Comparison of ENCODE assay signal across 12 cellular contexts in the genomic region with DNA sequence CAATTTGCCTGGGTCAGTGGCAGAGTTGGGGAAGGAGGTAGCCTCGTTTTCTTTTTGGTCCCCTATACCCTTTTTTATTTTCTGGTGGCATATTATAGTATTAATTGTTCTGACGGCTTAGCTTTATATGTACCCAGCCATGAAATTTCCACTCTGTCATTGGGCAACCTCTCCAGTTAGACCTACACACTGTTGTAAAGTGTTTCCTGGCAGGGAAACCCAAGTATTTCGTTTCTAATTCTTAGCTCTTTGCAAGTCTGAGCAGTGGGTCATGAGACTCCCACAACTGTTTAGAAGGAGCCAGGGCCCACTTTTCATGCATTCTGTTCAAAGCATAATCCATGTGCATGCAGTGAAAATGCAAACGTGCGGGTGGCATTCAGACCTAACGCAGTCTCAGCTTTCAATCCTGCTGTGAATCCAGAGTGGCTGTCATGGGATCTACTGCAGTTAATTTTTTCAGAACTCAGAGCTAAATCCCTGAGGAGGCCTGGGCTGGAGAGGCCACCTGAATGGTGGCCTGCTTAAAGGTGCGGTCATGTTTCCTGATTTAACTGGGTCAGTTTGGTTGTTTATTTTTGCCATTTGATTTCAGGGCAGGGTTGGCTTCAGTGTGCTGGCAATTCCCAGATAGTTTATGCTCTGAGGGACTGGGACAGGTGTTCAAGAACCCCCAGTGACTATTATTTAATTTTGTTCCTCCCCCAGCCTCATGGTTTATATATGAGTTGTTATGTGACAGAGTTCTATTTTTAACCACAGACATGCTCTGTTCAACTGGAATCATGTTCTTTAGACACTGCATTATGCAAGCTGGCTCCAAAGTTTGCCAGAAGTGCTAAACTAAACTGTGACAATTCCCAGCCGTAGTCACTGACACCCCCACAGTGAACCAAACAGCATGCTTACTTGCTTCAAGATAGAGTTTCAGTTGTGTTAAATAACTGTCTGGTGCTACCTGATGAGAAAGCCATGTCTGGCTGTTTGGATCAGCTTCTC. TPM values are rescaled to one million over a fixed set of nuclear protein-coding genes. Genes with fewer than 3 reads are reported as not detected.
DNase-seq lines count a peak whose midpoint lies in the region; ATAC-seq, FAIRE-seq and TF ChIP-seq lines count a peak whose summit lies in the region.
"Had no signal": no experiment of that assay in that cellular context is flagged by ENCODE, and none has a peak within 500 bp of the region (broad histone marks: within the 10 kb centered on the region; RNA-seq: fewer than 3 reads in every experiment).

No MANE protein-coding gene starts in this region.

- H3K4me3 ChIP-seq in foreskin fibroblast (ENCODE audit: low read depth in 1 of 2, low read length in 2 of 2), result no peak overlapping the region
- H3K4me3 ChIP-seq: K562 had no signal

- peak; percentile 28 for DNase-seq in AG08396 (ENCODE audit: low spot score)
- peak; percentile 67 for DNase-seq in NCI-H345 (lab: John Stamatoyannopoulos, UW)
- DNase-seq in foreskin fibroblast, result peak; percentile 17 to 36
- DNase-seq in omental fat pad (ENCODE audit: low spot score), result no peak
- DNase-seq in RCC 7860 (ENCODE audit: low spot score), result no peak
- no peak for DNase-seq in GM10266 (ENCODE audit: extremely low spot score)
- DNase-seq: kidney glomerular epithelial cell; NCI-H526 treated with DMSO at 0.1 percent for 48 hours; stimulated activated naive B cell treated with anti-CD40 and anti-IgM and Interleukin-4, amounts not matched to agents 10 μg/mL and 1 μg/mL and 100 μg/mL, for 72 hours had no signal

- no peak for TF ChIP-seq CTCF in foreskin fibroblast (IDR thresholded peaks at IDR 0.05; ENCODE audit: low read depth, low read length)
- no peak for TF ChIP-seq CTCF in omental fat pad (IDR thresholded peaks at IDR 0.05)
- no peak for TF ChIP-seq CTCF in GM10266 (IDR thresholded peaks at IDR 0.05; ENCODE audit: control insufficient read depth, insufficient read depth, low read depth, missing control alignments)

- ATAC-seq in omental fat pad (ENCODE audit: low FRiP score) (peak; percentile 54), HG03196 (IDR thresholded peaks at IDR 0.05; ENCODE audit: unreplicated experiment) (no peak), GM19328 (IDR thresholded peaks at IDR 0.05; ENCODE audit: unreplicated experiment) (no peak)
- ATAC-seq: K562; stimulated activated naive B cell treated with anti-CD40 and anti-IgM and Interleukin-4, amounts not matched to agents 10 μg/mL and 1 μg/mL and 100 μg/mL, for 72 hours had no signal

- no peak for FAIRE-seq in RCC 7860 (lab: Jason Lieb, UNC)
- FAIRE-seq: K562 had no signal

RNA-seq across cellular contexts. Expression of gene SYPL1, which starts 27.4 kb away (rescaled TPM):
- total RNA-seq in omental fat pad, result 100 to 1,000 TPM in 1 of 4 donors, 10 to 100 TPM in 3; 61.5 to 120 (median 70.6) TPM

Comparison
In these comparisons a context has a peak if more than half of its experiments do, and no peak if none do; other contexts are left out.
1. DNase-seq: peak in AG08396 (single experiment), NCI-H345 (single experiment) and foreskin fibroblast (2 of 2); none in omental fat pad (single experiment), RCC 7860 (single experiment) and GM10266 (single experiment).